In the genomic region with DNA sequence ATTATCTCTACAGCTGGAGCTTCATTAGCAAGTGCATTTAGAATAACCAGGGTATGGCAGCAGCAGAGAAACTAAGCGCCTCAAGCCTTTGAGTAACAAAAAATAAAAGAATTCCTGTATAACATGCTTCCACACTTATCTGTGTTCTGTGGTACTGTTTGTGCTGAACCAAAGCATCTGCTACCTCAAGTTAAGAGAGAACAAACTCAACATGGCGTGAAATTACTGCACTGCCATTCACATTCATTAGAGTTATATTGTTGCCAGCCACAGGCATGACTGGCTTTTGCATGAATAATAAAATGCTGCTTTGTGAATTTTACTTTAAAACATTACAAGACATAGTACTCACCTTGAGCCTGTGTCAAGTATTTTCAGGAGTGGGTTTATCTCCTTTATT, we compare ENCODE assay signal across 1 cellular context.
TF ChIP-seq lines count a peak whose summit lies in the region.

No MANE protein-coding gene starts in this region.

TF ChIP-seq in K562, 482 proteins besides CTCF, POLR2A, EP300 and RAD21:
- TF ChIP-seq ASH1L (IDR thresholded peaks at IDR 0.05; ENCODE audit: borderline replicate concordance, low read depth, partially characterized antibody) = no peak
- TF ChIP-seq TAL1 (IDR thresholded peaks at IDR 0.05) = no peak
- TF ChIP-seq JUNB (CRISPR knock-in tag; conservative IDR thresholded peaks at IDR 0.05) = no peak
- no peak for TF ChIP-seq PRDM10 (IDR thresholded peaks at IDR 0.05; ENCODE audit: partially characterized antibody)
- TF ChIP-seq ZNF75A (CRISPR knock-in tag; IDR thresholded peaks at IDR 0.05) = no peak
- no peak for TF ChIP-seq ZNF277 (CRISPR knock-in tag; IDR thresholded peaks at IDR 0.05; ENCODE audit: borderline replicate concordance)
- TF ChIP-seq ZNF76 (CRISPR knock-in tag; IDR thresholded peaks at IDR 0.05; ENCODE audit: borderline replicate concordance) = no peak
- no peak for TF ChIP-seq SOX6 (IDR thresholded peaks at IDR 0.05)
- TF ChIP-seq, protein P1, sequence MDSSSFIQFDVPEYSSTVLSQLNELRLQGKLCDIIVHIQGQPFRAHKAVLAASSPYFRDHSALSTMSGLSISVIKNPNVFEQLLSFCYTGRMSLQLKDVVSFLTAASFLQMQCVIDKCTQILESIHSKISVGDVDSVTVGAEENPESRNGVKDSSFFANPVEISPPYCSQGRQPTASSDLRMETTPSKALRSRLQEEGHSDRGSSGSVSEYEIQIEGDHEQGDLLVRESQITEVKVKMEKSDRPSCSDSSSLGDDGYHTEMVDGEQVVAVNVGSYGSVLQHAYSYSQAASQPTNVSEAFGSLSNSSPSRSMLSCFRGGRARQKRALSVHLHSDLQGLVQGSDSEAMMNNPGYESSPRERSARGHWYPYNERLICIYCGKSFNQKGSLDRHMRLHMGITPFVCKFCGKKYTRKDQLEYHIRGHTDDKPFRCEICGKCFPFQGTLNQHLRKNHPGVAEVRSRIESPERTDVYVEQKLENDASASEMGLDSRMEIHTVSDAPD (CRISPR knock-in tag; IDR thresholded peaks at IDR 0.05) = no peak
- no peak for TF ChIP-seq ZNF354B (CRISPR knock-in tag; IDR thresholded peaks at IDR 0.05)
- TF ChIP-seq NUFIP1 (IDR thresholded peaks at IDR 0.05; ENCODE audit: partially characterized antibody) = no peak
